Comparison of ENCODE assay signal across 21 cellular contexts in the genomic region with DNA sequence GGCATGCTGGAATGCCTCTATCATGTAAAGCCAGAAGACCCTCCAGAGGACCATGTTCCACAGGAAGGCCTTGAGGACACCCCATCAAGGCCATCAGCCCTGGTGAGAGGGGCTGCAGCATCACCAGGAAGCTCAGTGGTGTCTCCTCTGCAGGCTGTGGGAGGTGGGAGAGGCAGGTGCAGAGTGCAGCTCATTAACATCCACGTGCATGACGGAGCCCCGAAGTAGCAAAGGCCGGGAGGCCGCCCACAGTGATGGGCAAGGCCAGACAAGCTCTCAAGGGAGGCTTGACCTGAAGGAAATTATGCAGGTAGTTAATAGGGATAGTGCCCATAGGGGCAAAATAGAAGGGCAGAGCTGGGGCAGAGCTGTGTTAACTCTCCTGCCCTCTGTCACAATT. TPM values are rescaled to one million over a fixed set of nuclear protein-coding genes. Genes with fewer than 3 reads are reported as not detected.
DNase-seq lines count a peak whose midpoint lies in the region; ATAC-seq, FAIRE-seq and TF ChIP-seq lines count a peak whose summit lies in the region.
"Had no signal": no experiment of that assay in that cellular context is flagged by ENCODE, and none has a peak within 500 bp of the region (broad histone marks: within the 10 kb centered on the region; RNA-seq: fewer than 3 reads in every experiment).

No MANE protein-coding gene starts in this region.

- POLR2A ChIA-PET in activated B cell treated with CpG ODN at 0.5 μM for 24 hours (lab: Charles Lee) = interaction anchor here (0.7 to 1.4 kb wide), 2 partner anchors 11 to 222 kb away, joined by 3 to 5 read pairs; a partner anchor contains a TSS

- no peak overlapping the region for H3K4me3 Mint-ChIP-seq in activated T-cell treated with anti-CD3 and anti-CD28 coated beads, Interleukin-2, amount 50 U/mL, for 24 hours
- no peak overlapping the region for H3K4me3 Mint-ChIP-seq in activated T-cell treated with anti-CD3 and anti-CD28 coated beads, Interleukin-2, amount 50 U/mL, for 72 hours
- H3K4me3 Mint-ChIP-seq in IgD-negative memory B cell = peak overlapping the region in 3 of 4 donors; percentile 33 to 68 (median 48)
- H3K4me3 Mint-ChIP-seq in activated B cell treated with CpG ODN at 0.5 μM for 24 hours = no peak overlapping the region
- H3K4me3 Mint-ChIP-seq: GM23338 had no signal

- 30 to 63% (median 39%) methylated on average over 5 of the region's 5 CpGs for WGBS in small intestine, 3 donors

- no peak for DNase-seq in activated T-cell treated with anti-CD3 and anti-CD28 coated beads, Interleukin-2, amount 50 U/mL, for 24 hours
- no peak for DNase-seq in activated T-cell treated with anti-CD3 and anti-CD28 coated beads, Interleukin-2, amount 50 U/mL, for 72 hours
- DNase-seq in activated B cell treated with CpG ODN at 0.5 μM for 24 hours = no peak
- DNase-seq in small intestine = peak; percentile 34
- no peak for DNase-seq in activated CD8-positive, alpha-beta memory T cell treated with anti-CD3 and anti-CD28 coated beads for 24 hours
- DNase-seq in NCI-H345 (lab: John Stamatoyannopoulos, UW) = no peak
- DNase-seq: BE2C; NCI-H1105; NCI-H187 treated with DMSO at 0.1 percent for 48 hours; NCI-H2107; NCI-H2227 treated with DMSO at 0.1 percent for 48 hours; NCI-H510A treated with DMSO at 0.1 percent for 48 hours; NCI-H774; NK-92 treated with Interleukin-12 subunit alpha and Interleukin-12 subunit beta, amount 100 ng/mL, for 24 hours; Peyer's patch; SJCRH30 had no signal

- intact Hi-C loops in activated B cell treated with CpG ODN at 0.5 μM for 24 hours (cut with micrococcal nuclease) = no loop called here

- CTCF ChIA-PET in activated B cell treated with CpG ODN at 0.5 μM for 24 hours (lab: Charles Lee) = no interaction called here

- H3K36me3 Mint-ChIP-seq in activated T-cell treated with anti-CD3 and anti-CD28 coated beads, Interleukin-2, amount 50 U/mL, for 24 hours (ENCODE audit: low read depth) = no peaks in the 10 kb centered on the region
- H3K36me3 Mint-ChIP-seq in activated T-cell treated with anti-CD3 and anti-CD28 coated beads, Interleukin-2, amount 50 U/mL, for 72 hours (ENCODE audit: insufficient read depth in 2 of 2) = peaks cover 3% of the 10 kb centered on the region in 2 donors
- H3K36me3 Mint-ChIP-seq in IgD-negative memory B cell (no peaks in the 10 kb centered on the region), activated B cell treated with CpG ODN at 0.5 μM for 24 hours (ENCODE audit: low read depth) (no peaks in the 10 kb centered on the region)

- no peaks in the 10 kb centered on the region for H3K4me1 ChIP-seq in small intestine (ENCODE audit: control insufficient read depth in 2 of 2, insufficient read depth in 1 of 2, low read depth in 1 of 2, low read length in 1 of 2)
- H3K4me1 ChIP-seq: A549, BE2C, HAP-1, Peyer's patch, SJCRH30 had no signal

- no peaks in the 10 kb centered on the region for H3K27me3 Mint-ChIP-seq in activated T-cell treated with anti-CD3 and anti-CD28 coated beads, Interleukin-2, amount 50 U/mL, for 24 hours
- no peaks in the 10 kb centered on the region for H3K27me3 Mint-ChIP-seq in activated T-cell treated with anti-CD3 and anti-CD28 coated beads, Interleukin-2, amount 50 U/mL, for 72 hours (ENCODE audit: low read depth)
- H3K27me3 Mint-ChIP-seq in IgD-negative memory B cell (no peaks in the 10 kb centered on the region), activated B cell treated with CpG ODN at 0.5 μM for 24 hours (no peaks in the 10 kb centered on the region)

- no peak overlapping the region for H3K4me3 ChIP-seq in small intestine (ENCODE audit: low read depth in 1 of 2, low read length in 2 of 2)
- H3K4me3 ChIP-seq: A549, GM23338, HAP-1, Peyer's patch, SJCRH30 had no signal

- H3K27me3 ChIP-seq in small intestine (ENCODE audit: control insufficient read depth in 2 of 2, insufficient read depth in 2 of 2, low read length in 2 of 2) = no peaks in the 10 kb centered on the region
- H3K27me3 ChIP-seq: BE2C, Peyer's patch, SJCRH30 had no signal

- no peaks in the 10 kb centered on the region for H3K36me3 ChIP-seq in small intestine (ENCODE audit: control insufficient read depth in 2 of 2, insufficient read depth in 2 of 2, low read length in 2 of 2)
- H3K36me3 ChIP-seq: BE2C, HAP-1, Peyer's patch, SJCRH30 had no signal

- peaks cover 5% of the 10 kb centered on the region for H3K9me3 Mint-ChIP-seq in activated T-cell treated with anti-CD3 and anti-CD28 coated beads, Interleukin-2, amount 50 U/mL, for 24 hours
- H3K9me3 Mint-ChIP-seq in activated T-cell treated with anti-CD3 and anti-CD28 coated beads, Interleukin-2, amount 50 U/mL, for 72 hours = peaks cover 0 to 3% of the 10 kb centered on the region in 2 donors
- peaks cover 0 to 2% (median 0%) of the 10 kb centered on the region in 3 donors for H3K9me3 Mint-ChIP-seq in IgD-negative memory B cell
- H3K9me3 Mint-ChIP-seq in activated B cell treated with CpG ODN at 0.5 μM for 24 hours = no peaks in the 10 kb centered on the region
- H3K9me3 Mint-ChIP-seq: GM23338 had no signal

- ATAC-seq in activated T-cell treated with anti-CD3 and anti-CD28 coated beads, Interleukin-2, amount 50 U/mL, for 72 hours (replicated peaks in 1 of 2) = no peak
- ATAC-seq in activated B cell treated with CpG ODN at 0.5 μM for 24 hours (ENCODE audit: low read depth) (peak; percentile 48), HG02973 (IDR thresholded peaks at IDR 0.05; ENCODE audit: unreplicated experiment) (no peak)
- ATAC-seq: A549, GM23338 had no signal

- no peak for TF ChIP-seq CTCF in activated B cell treated with CpG ODN at 0.5 μM for 24 hours (IDR thresholded peaks at IDR 0.05)

- no peaks in the 10 kb centered on the region for H3K9me3 ChIP-seq in small intestine (ENCODE audit: control insufficient read depth, low read depth)
- H3K9me3 ChIP-seq: A549, BE2C, HAP-1, Peyer's patch had no signal

- peak overlapping the region; percentile 40 for H3K27ac Mint-ChIP-seq in activated T-cell treated with anti-CD3 and anti-CD28 coated beads, Interleukin-2, amount 50 U/mL, for 24 hours
- no peak overlapping the region for H3K27ac Mint-ChIP-seq in activated T-cell treated with anti-CD3 and anti-CD28 coated beads, Interleukin-2, amount 50 U/mL, for 72 hours
- H3K27ac Mint-ChIP-seq in IgD-negative memory B cell (peak overlapping the region in 1 of 3 donors; percentile 63), activated B cell treated with CpG ODN at 0.5 μM for 24 hours (peak overlapping the region; percentile 59)
- H3K27ac Mint-ChIP-seq: GM23338 had no signal

- H3K27ac ChIP-seq in small intestine (ENCODE audit: low read depth in 1 of 2, low read length in 1 of 2) = no peak overlapping the region
- H3K27ac ChIP-seq: A549, Peyer's patch, SJCRH30 had no signal

- peaks cover 32% of the 10 kb centered on the region for H3K4me1 Mint-ChIP-seq in activated T-cell treated with anti-CD3 and anti-CD28 coated beads, Interleukin-2, amount 50 U/mL, for 24 hours (ENCODE audit: low read depth)
- peaks cover 33% of the 10 kb centered on the region for H3K4me1 Mint-ChIP-seq in activated T-cell treated with anti-CD3 and anti-CD28 coated beads, Interleukin-2, amount 50 U/mL, for 72 hours (ENCODE audit: low read depth)
- H3K4me1 Mint-ChIP-seq in IgD-negative memory B cell = peaks cover 5 to 12% (median 7%) of the 10 kb centered on the region in 3 donors
- peaks cover 12% of the 10 kb centered on the region for H3K4me1 Mint-ChIP-seq in activated B cell treated with CpG ODN at 0.5 μM for 24 hours
- H3K4me1 Mint-ChIP-seq: GM23338 had no signal

- no peak for FAIRE-seq in small intestine (lab: Jason Lieb, UNC)
- FAIRE-seq: A549 had no signal

RNA-seq across cellular contexts. Expression of a gene that starts 30.3 kb away (rescaled TPM):
- total RNA-seq in activated T-cell treated with anti-CD3 and anti-CD28 coated beads, Interleukin-2, amount 50 U/mL, for 72 hours = 100 to 1,000 TPM; 103 to 137 TPM
- 54.0 TPM for polyA plus RNA-seq in IgD-negative memory B cell
- 111 and 144 TPM in 2 replicates for total RNA-seq in activated B cell treated with CpG ODN at 0.5 μM for 24 hours
- polyA plus RNA-seq in small intestine = 10 to 100 TPM; 11.2 to 14.6 (median 14.1) TPM

RNA-seq across cellular contexts. Expression of a gene that starts 53.9 kb away (rescaled TPM):
- 100 to 1,000 TPM in 1 of 2 donors, 10 to 100 TPM in 1; 82.0 to 113 TPM for total RNA-seq in activated T-cell treated with anti-CD3 and anti-CD28 coated beads, Interleukin-2, amount 50 U/mL, for 72 hours
- 2.5 TPM for polyA plus RNA-seq in IgD-negative memory B cell
- 1.9 and 2.6 TPM in 2 replicates for total RNA-seq in activated B cell treated with CpG ODN at 0.5 μM for 24 hours
- 10 to 100 TPM in 1 of 3 donors, under 1 TPM in 2; 0.81 to 16.0 (median 0.89) TPM for polyA plus RNA-seq in small intestine

RNA-seq across cellular contexts. Expression of a gene that starts 53.9 kb away (rescaled TPM):
- 10 to 100 TPM; 23.1 to 28.3 TPM for total RNA-seq in activated T-cell treated with anti-CD3 and anti-CD28 coated beads, Interleukin-2, amount 50 U/mL, for 72 hours
- 11.6 TPM for polyA plus RNA-seq in IgD-negative memory B cell
- total RNA-seq in activated B cell treated with CpG ODN at 0.5 μM for 24 hours = 17.4 TPM in 2 replicates
- 1 to 10 TPM; 5.1 to 8.6 (median 6.7) TPM for polyA plus RNA-seq in small intestine

Comparison
In these comparisons a context has a peak if more than half of its experiments do, and no peak if none do; other contexts are left out.
1. H3K4me3 Mint-ChIP-seq: peak in IgD-negative memory B cell (3 of 4); none in activated T-cell treated with anti-CD3 and anti-CD28 coated beads, Interleukin-2, amount 50 U/mL, for 24 hours (single experiment), activated T-cell treated with anti-CD3 and anti-CD28 coated beads, Interleukin-2, amount 50 U/mL, for 72 hours (0 of 2) and activated B cell treated with CpG ODN at 0.5 μM for 24 hours (single experiment).
2. RNA of a gene that starts 53.9 kb away (total RNA-seq): 82.0 to 113 TPM in activated T-cell treated with anti-CD3 and anti-CD28 coated beads, Interleukin-2, amount 50 U/mL, for 72 hours; 1.9 to 2.6 TPM in activated B cell treated with CpG ODN at 0.5 μM for 24 hours; every median in the first group is over 10 times any median in the second.